18 cellular contexts compared by ENCODE assay signal in genomic region chr17:83005639-83006038, GRCh38.
"Had no signal": no experiment of that assay in that cellular context is flagged by ENCODE, and none has a peak within 500 bp of the region (broad histone marks: within the 10 kb centered on the region; RNA-seq: fewer than 3 reads in every experiment).

No MANE protein-coding gene starts in this region.

- ATAC-seq: effector memory CD8-positive, alpha-beta T cell; foreskin keratinocyte; left colon; naive thymus-derived CD4-positive, alpha-beta T cell had no signal

- H3K4me3 Mint-ChIP-seq: effector memory CD8-positive, alpha-beta T cell; naive thymus-derived CD4-positive, alpha-beta T cell; nephron progenitor cell had no signal

- H3K4me1 ChIP-seq: foreskin keratinocyte, uterus had no signal

- H3K36me3 ChIP-seq: suprapubic skin, thyroid gland, uterus had no signal

- DNase-seq: effector memory CD8-positive, alpha-beta T cell; foreskin keratinocyte; head of caudate nucleus; left colon; left ventricle myocardium superior; mammary epithelial cell; naive thymus-derived CD4-positive, alpha-beta T cell; nephron progenitor cell; posterior cingulate gyrus; small intestine; stimulated activated CD4-positive, alpha-beta T cell treated with anti-CD3 and anti-CD28 coated beads, Interleukin-12 subunit alpha, Interleukin-12 subunit beta, amount 100 ng/mL, for 4 hours; stimulated activated naive CD4-positive, alpha-beta T cell treated with Interleukin-2 at 50 U/mL for 16 hours; thyroid gland; uterus had no signal

- H3K27ac Mint-ChIP-seq: effector memory CD8-positive, alpha-beta T cell had no signal

- H3K4me3 ChIP-seq: hepatocyte, suprapubic skin, thyroid gland, upper lobe of left lung, uterus had no signal

- H2AFZ ChIP-seq: hepatocyte had no signal

- H3K27ac ChIP-seq: foreskin keratinocyte, hepatocyte, neutrophil, suprapubic skin, thyroid gland, upper lobe of left lung, uterus had no signal

- H3K27me3 ChIP-seq: hepatocyte, neutrophil, suprapubic skin, thyroid gland, upper lobe of left lung, uterus had no signal

- H3K27me3 Mint-ChIP-seq: effector memory CD8-positive, alpha-beta T cell; naive thymus-derived CD4-positive, alpha-beta T cell had no signal

- H3K9me3 Mint-ChIP-seq: effector memory CD8-positive, alpha-beta T cell; naive thymus-derived CD4-positive, alpha-beta T cell had no signal

- H3K9me3 ChIP-seq: neutrophil, suprapubic skin, thyroid gland, upper lobe of left lung, uterus had no signal

- FAIRE-seq: small intestine had no signal

- H3K4me2 ChIP-seq: hepatocyte had no signal

- H3K79me2 ChIP-seq: hepatocyte had no signal
